15 cellular contexts compared by ENCODE assay signal in the genomic region with DNA sequence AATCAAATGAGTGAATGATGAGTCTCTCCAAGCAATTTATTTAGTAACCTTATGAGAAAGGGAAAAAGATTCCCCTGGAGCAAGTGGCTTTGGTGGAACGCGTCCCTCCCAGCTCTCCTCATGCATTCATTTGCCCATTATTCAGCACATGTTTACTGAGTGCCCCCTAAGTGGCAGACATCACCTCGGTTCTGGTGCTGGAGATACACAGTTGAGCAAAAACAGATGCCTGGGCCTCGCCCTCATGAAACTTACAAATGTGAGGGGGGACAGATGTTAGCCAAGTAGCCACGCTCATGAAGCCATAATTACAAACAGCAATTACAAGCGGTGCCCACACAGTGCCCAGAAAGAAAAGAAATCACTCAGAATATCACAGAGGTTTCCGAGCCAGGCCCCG. TPM values are rescaled to one million over a fixed set of nuclear protein-coding genes. Genes with fewer than 3 reads are reported as not detected.
DNase-seq lines count a peak whose midpoint lies in the region; TF ChIP-seq lines count a peak whose summit lies in the region.
"Had no signal": no experiment of that assay in that cellular context is flagged by ENCODE, and none has a peak within 500 bp of the region (broad histone marks: within the 10 kb centered on the region; RNA-seq: fewer than 3 reads in every experiment).

No MANE protein-coding gene starts in this region.

- H3K4me1 ChIP-seq in endodermal cell (ENCODE audit: control insufficient read depth, insufficient read depth, low read length) (peaks cover 3% of the 10 kb centered on the region), osteoblast (ENCODE audit: insufficient read depth, low read length) (peaks cover 14% of the 10 kb centered on the region), esophagus squamous epithelium (peaks cover 11 to 34% (median 14%) of the 10 kb centered on the region in 3 donors)

- no peak overlapping the region for H3K4me3 ChIP-seq in endodermal cell (ENCODE audit: low read length)
- no peak overlapping the region for H3K4me3 ChIP-seq in osteoblast (ENCODE audit: insufficient read depth, low read length)
- H3K4me3 ChIP-seq in foreskin fibroblast (ENCODE audit: low read depth in 1 of 2, low read length in 2 of 2) = no peak overlapping the region
- H3K4me3 ChIP-seq in esophagus squamous epithelium = no peak overlapping the region

- peak overlapping the region; percentile 83 for H3K27ac Mint-ChIP-seq in activated CD4-positive, alpha-beta T cell treated with anti-CD3 and anti-CD28 coated beads, Interleukin-2, amount 10 ng/mL, durations not matched to agents 7 days and 5 days
- H3K27ac Mint-ChIP-seq in IgD-negative memory B cell = peak overlapping the region in 1 of 3 donors; percentile 85
- no peak overlapping the region for H3K27ac Mint-ChIP-seq in endodermal cell

- H3K36me3 Mint-ChIP-seq in activated CD4-positive, alpha-beta T cell treated with anti-CD3 and anti-CD28 coated beads, Interleukin-2, amount 10 ng/mL, durations not matched to agents 7 days and 5 days (ENCODE audit: low read depth) = no peaks in the 10 kb centered on the region
- H3K36me3 Mint-ChIP-seq in IgD-negative memory B cell (peaks cover 2% of the 10 kb centered on the region), endodermal cell (ENCODE audit: low read depth) (no peaks in the 10 kb centered on the region)

- intact Hi-C loops in esophagus squamous epithelium (cut with DNase I) = no loop called here

- DNase-seq in activated CD4-positive, alpha-beta T cell treated with anti-CD3 and anti-CD28 coated beads, Interleukin-2, amount 10 ng/mL, durations not matched to agents 7 days and 5 days = no peak
- no peak for DNase-seq in activated CD4-positive, alpha-beta T cell treated with anti-CD3 and anti-CD28 coated beads, Interleukin-2, amount 50 U/mL, for 4 hours
- DNase-seq in endodermal cell (no peak), osteoblast (ENCODE audit: insufficient read length, low spot score, missing footprints) (no peak), foreskin fibroblast (no peak), esophagus squamous epithelium (lab: John Stamatoyannopoulos, UW) (no peak)
- DNase-seq in stimulated activated CD4-positive, alpha-beta T cell treated with anti-CD3 and anti-CD28 coated beads, Interleukin-4, amount 100 ng/mL, for 24 hours = no peak
- DNase-seq: NCI-H1092, NCI-H446 had no signal

- H3K9me3 Mint-ChIP-seq in activated CD4-positive, alpha-beta T cell treated with anti-CD3 and anti-CD28 coated beads, Interleukin-2, amount 10 ng/mL, durations not matched to agents 7 days and 5 days = no peaks in the 10 kb centered on the region
- peaks cover 0 to 6% (median 2%) of the 10 kb centered on the region in 3 donors for H3K9me3 Mint-ChIP-seq in IgD-negative memory B cell
- H3K9me3 Mint-ChIP-seq in endodermal cell = no peaks in the 10 kb centered on the region

- TF ChIP-seq POLR2A in esophagus squamous epithelium (IDR thresholded peaks at IDR 0.05) = no peak

- no peaks in the 10 kb centered on the region for H4K20me1 ChIP-seq in osteoblast (ENCODE audit: insufficient read depth, low read length)

- CTCF ChIA-PET in activated CD4-positive, alpha-beta T cell treated with anti-CD3 and anti-CD28 coated beads, Interleukin-2, amount 10 ng/mL, durations not matched to agents 7 days and 5 days (lab: Charles Lee) = interaction anchor here (1.1 kb wide), 1 partner anchor 21 kb away, joined by 3 read pairs; no protein-coding TSS in a partner anchor

- peak overlapping the region; percentile 96 for H2AFZ ChIP-seq in osteoblast (ENCODE audit: low read length)

- H3K36me3 ChIP-seq in endodermal cell (ENCODE audit: control insufficient read depth, insufficient read depth, low read length) (no peaks in the 10 kb centered on the region), osteoblast (ENCODE audit: insufficient read depth, low read length) (no peaks in the 10 kb centered on the region), esophagus squamous epithelium (no peaks in the 10 kb centered on the region)

- POLR2A ChIA-PET in activated CD4-positive, alpha-beta T cell treated with anti-CD3 and anti-CD28 coated beads, Interleukin-2, amount 10 ng/mL, durations not matched to agents 7 days and 5 days (lab: Charles Lee) = no interaction called here

- peak overlapping the region; percentile 32 for H3K4me3 Mint-ChIP-seq in activated CD4-positive, alpha-beta T cell treated with anti-CD3 and anti-CD28 coated beads, Interleukin-2, amount 10 ng/mL, durations not matched to agents 7 days and 5 days
- H3K4me3 Mint-ChIP-seq in IgD-negative memory B cell (peak overlapping the region; percentile 30 to 90 (median 75)), endodermal cell (peak overlapping the region; percentile 15)

- peaks cover 13% of the 10 kb centered on the region for H3K4me1 Mint-ChIP-seq in activated CD4-positive, alpha-beta T cell treated with anti-CD3 and anti-CD28 coated beads, Interleukin-2, amount 10 ng/mL, durations not matched to agents 7 days and 5 days
- H3K4me1 Mint-ChIP-seq in IgD-negative memory B cell (peaks cover 7 to 10% (median 9%) of the 10 kb centered on the region in 3 donors), endodermal cell (peaks cover 11% of the 10 kb centered on the region)

- H3K9ac ChIP-seq in endodermal cell (ENCODE audit: extremely low read depth, low read length, poor library complexity, severe bottlenecking) = no peak overlapping the region

- H3K27me3 ChIP-seq in endodermal cell (ENCODE audit: control insufficient read depth, insufficient read depth, low read length, poor library complexity, severe bottlenecking) = no peaks in the 10 kb centered on the region
- H3K27me3 ChIP-seq in osteoblast (ENCODE audit: insufficient read depth, low read length) = no peaks in the 10 kb centered on the region
- H3K27me3 ChIP-seq in esophagus squamous epithelium = peaks cover 0 to 18% (median 0%) of the 10 kb centered on the region in 4 donors

- no peaks in the 10 kb centered on the region for H3K79me2 ChIP-seq in osteoblast (ENCODE audit: insufficient read depth, low read length)

- no peak for TF ChIP-seq CTCF in endodermal cell (conservative IDR thresholded peaks at IDR 0.05)
- TF ChIP-seq CTCF in osteoblast (IDR thresholded peaks at IDR 0.05; ENCODE audit: extremely low read depth, low read depth, low read length) = no peak
- no peak for TF ChIP-seq CTCF in foreskin fibroblast (IDR thresholded peaks at IDR 0.05; ENCODE audit: low read depth, low read length)
- TF ChIP-seq CTCF in esophagus squamous epithelium (IDR thresholded peaks at IDR 0.05) = no peak

- H3K27ac ChIP-seq in endodermal cell (ENCODE audit: low read depth, low read length) (no peak overlapping the region), osteoblast (ENCODE audit: low read depth, low read length) (no peak overlapping the region), esophagus squamous epithelium (no peak overlapping the region)

- WGBS in endodermal cell (ENCODE audit: insufficient coverage in 1 of 2, insufficient read length in 1 of 2), 2 experiments = 92% methylated on average over 6 to 8 of the region's 8 CpGs
- WGBS in esophagus squamous epithelium, 2 donors = 83 to 88% methylated on average over 6 to 7 of the region's 8 CpGs

- H3K9me3 ChIP-seq in endodermal cell (ENCODE audit: control insufficient read depth, low read length) (no peaks in the 10 kb centered on the region), osteoblast (ENCODE audit: low read depth, low read length) (no peaks in the 10 kb centered on the region), esophagus squamous epithelium (no peaks in the 10 kb centered on the region)

- peaks cover 4% of the 10 kb centered on the region for H3K27me3 Mint-ChIP-seq in activated CD4-positive, alpha-beta T cell treated with anti-CD3 and anti-CD28 coated beads, Interleukin-2, amount 10 ng/mL, durations not matched to agents 7 days and 5 days
- H3K27me3 Mint-ChIP-seq in IgD-negative memory B cell = peaks cover 9% of the 10 kb centered on the region
- no peaks in the 10 kb centered on the region for H3K27me3 Mint-ChIP-seq in endodermal cell (ENCODE audit: insufficient read depth)

- peak overlapping the region; percentile 42 for H3K4me2 ChIP-seq in osteoblast (ENCODE audit: insufficient read depth, low read length)

RNA-seq across cellular contexts. Expression of gene CIBAR2, which starts 45.1 kb away (rescaled TPM):
- total RNA-seq in activated CD4-positive, alpha-beta T cell treated with anti-CD3 and anti-CD28 coated beads, Interleukin-2, amount 10 ng/mL, durations not matched to agents 7 days and 5 days = not detected
- not detected for polyA plus RNA-seq in IgD-negative memory B cell
- total RNA-seq in endodermal cell = not detected
- 0.25 TPM for polyA plus RNA-seq in endodermal cell (2013, experiment 1 of 2)
- polyA plus RNA-seq in endodermal cell (2013, experiment 2 of 2) = not detected
- total RNA-seq in osteoblast = under 0.01 TPM in 1 of 2 replicates, not detected in the other
- not detected for total RNA-seq in esophagus squamous epithelium
- total RNA-seq: cerebellum, H7, HT-29, RPMI7951 had no signal
- polyA plus RNA-seq: keratinocyte had no signal

Comparison
In these comparisons a context has a peak if more than half of its experiments do, and no peak if none do; other contexts are left out.
1. H3K4me3 Mint-ChIP-seq: peak in every context shown above with its lines; median percentile 75 in IgD-negative memory B cell; 32 in activated CD4-positive, alpha-beta T cell treated with anti-CD3 and anti-CD28 coated beads, Interleukin-2, amount 10 ng/mL, durations not matched to agents 7 days and 5 days; 15 in endodermal cell.